Comparison of ENCODE assay signal across 8 cellular contexts in the genomic region with DNA sequence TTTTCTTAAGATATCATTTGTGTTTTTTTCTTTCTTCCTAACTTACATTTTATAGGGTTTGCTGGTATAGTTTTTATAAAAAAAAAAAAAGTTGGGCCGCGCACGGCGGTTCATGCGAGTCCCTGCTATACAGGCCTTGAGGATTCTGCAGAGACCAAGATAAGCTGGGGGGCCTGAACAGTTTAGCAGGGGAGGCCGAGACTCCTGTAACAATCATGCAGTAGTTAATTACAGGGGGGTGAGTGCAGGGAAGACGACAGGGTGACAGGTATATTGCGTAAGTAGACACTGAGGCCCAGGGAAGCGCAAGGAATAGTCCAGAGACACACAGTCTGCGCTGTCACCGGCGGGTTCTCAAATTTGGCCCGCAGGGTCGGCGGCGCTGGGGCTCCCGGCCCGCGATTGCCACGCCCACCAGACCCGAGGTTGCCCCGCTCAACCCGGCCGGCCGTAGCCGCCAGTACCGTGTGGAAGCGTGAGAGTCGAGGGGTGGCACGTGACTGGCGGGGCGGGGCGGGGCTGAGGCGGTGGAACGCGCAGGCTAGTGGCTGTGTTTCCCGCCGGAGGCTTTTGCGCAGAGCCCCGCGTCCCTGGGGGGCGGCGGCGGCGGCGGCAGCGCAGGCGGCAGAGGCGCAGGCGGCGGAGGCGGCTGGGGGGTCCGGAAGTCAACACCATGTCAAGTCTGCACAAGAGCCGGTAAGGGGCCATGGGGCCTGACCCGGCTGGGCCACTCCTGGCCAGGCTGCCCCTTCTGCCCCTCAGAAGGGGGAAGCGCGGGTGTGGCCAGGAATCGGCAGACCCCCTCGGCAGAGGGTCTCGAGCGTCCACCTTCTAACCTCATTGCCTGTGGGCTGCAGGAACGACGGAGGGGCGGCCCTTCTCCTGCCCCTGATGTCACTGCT. TPM values are rescaled to one million over a fixed set of nuclear protein-coding genes. Genes with fewer than 3 reads are reported as not detected.
DNase-seq lines count a peak whose midpoint lies in the region; ATAC-seq and TF ChIP-seq lines count a peak whose summit lies in the region.

A gene with protein sequence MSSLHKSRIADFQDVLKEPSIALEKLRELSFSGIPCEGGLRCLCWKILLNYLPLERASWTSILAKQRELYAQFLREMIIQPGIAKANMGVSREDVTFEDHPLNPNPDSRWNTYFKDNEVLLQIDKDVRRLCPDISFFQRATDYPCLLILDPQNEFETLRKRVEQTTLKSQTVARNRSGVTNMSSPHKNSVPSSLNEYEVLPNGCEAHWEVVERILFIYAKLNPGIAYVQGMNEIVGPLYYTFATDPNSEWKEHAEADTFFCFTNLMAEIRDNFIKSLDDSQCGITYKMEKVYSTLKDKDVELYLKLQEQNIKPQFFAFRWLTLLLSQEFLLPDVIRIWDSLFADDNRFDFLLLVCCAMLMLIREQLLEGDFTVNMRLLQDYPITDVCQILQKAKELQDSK (plus strand): TSS at position 573 of the 902 bp plus-strand sequence. CDS start 101 bp downstream, at position 674.

- no peaks in the 10 kb centered on the region for H3K27me3 ChIP-seq in mammary epithelial cell (ENCODE audit: insufficient read depth, low read length)
- H3K27me3 ChIP-seq in smooth muscle cell (ENCODE audit: low read depth), result no peaks in the 10 kb centered on the region

- 7% methylated on average over 29 of the region's 64 CpGs for WGBS in mammary epithelial cell (ENCODE audit: low coverage, missing lambda C conversion rate)
- 9% methylated on average over 60 of the region's 64 CpGs for WGBS in smooth muscle cell (ENCODE audit: low lambda C conversion rate)

- 0 out of 2 replicates have a peak, but pooled peaks cover under 1% of the 10 kb centered on the region for H3K27me3 Mint-ChIP-seq in WTC11 (ENCODE audit: low read depth)

- H3K27ac Mint-ChIP-seq in WTC11, result peak within 1 kb of the TSS; percentile 95

- H3K36me3 Mint-ChIP-seq in WTC11, result no peaks in the 10 kb centered on the region

- in situ Hi-C loops in mammary epithelial cell (cut with MboI; ENCODE audit: low sequenced_read_pairs in 2 of 2), result no loop called here

- POLR2A ChIA-PET in AG04449 (lab: Yijun Ruan, JAX), result no interaction called here
- POLR2A ChIA-PET in WTC11 (lab: Charles Lee), result interaction anchor here (0.6 to 0.8 kb wide), 2 partner anchors 31 to 1538 kb away, joined by 3 to 4 read pairs; partner anchors contain the start of gene ENDOG

- H2AFZ ChIP-seq in mammary epithelial cell (ENCODE audit: low read depth, low read length) (peak within 1 kb of the TSS; percentile 85), smooth muscle cell (ENCODE audit: low read depth) (peak within 1 kb of the TSS; percentile 98)

- H3K9me3 Mint-ChIP-seq in WTC11, result peaks cover 4% of the 10 kb centered on the region

- H3K9ac ChIP-seq in mammary epithelial cell (ENCODE audit: insufficient read depth, low read length) (peak within 1 kb of the TSS; percentile 65), smooth muscle cell (ENCODE audit: low read depth) (peak within 1 kb of the TSS; percentile 84)

- dilution Hi-C loops in mammary epithelial cell (cut with HindIII; ENCODE audit: low sequenced_read_pairs), result no loop called here

- H3K79me2 ChIP-seq in mammary epithelial cell (ENCODE audit: insufficient read depth, low read length) (peaks cover 19% of the 10 kb centered on the region), smooth muscle cell (ENCODE audit: low read depth) (peaks cover 12% of the 10 kb centered on the region)

- H3K36me3 ChIP-seq in mammary epithelial cell (ENCODE audit: insufficient read depth, low read length), result no peaks in the 10 kb centered on the region
- no peaks in the 10 kb centered on the region for H3K36me3 ChIP-seq in smooth muscle cell (ENCODE audit: low read depth)

- DNase-seq in AG04449 (ENCODE audit: low read depth, low spot score), result no peak
- peak; percentile 89 for DNase-seq in NCI-H345 (lab: John Stamatoyannopoulos, UW)
- peak; percentile 91 for DNase-seq in WTC11 (ENCODE audit: low spot score)
- peak; percentile 77 for DNase-seq in mammary epithelial cell
- peak; percentile 98 for DNase-seq in iPS-NIHi7 (ENCODE audit: extremely low spot score)
- peak; percentile 77 for DNase-seq in smooth muscle cell (lab: John Stamatoyannopoulos, UW; ENCODE audit: unreplicated experiment)

- H3K4me3 ChIP-seq in AG04449 (ENCODE audit: low read depth, low read length), result peak within 1 kb of the TSS; percentile 99
- peak within 1 kb of the TSS; percentile 78 to 100 (median 96) for H3K4me3 ChIP-seq in mammary epithelial cell (replicated peaks in 1 of 3; ENCODE audit: insufficient read depth in 1 of 3, low read depth in 2 of 3, low read length in 3 of 3)
- peak within 1 kb of the TSS; percentile 91 for H3K4me3 ChIP-seq in smooth muscle cell

- H3K4me2 ChIP-seq in mammary epithelial cell (ENCODE audit: insufficient read depth, low read depth, low read length), result peak within 1 kb of the TSS; percentile 89
- H3K4me2 ChIP-seq in smooth muscle cell, result peak within 1 kb of the TSS; percentile 93

- H3K27ac ChIP-seq in mammary epithelial cell (ENCODE audit: insufficient read depth, low read depth, low read length) (peak within 1 kb of the TSS; percentile 11), smooth muscle cell (ENCODE audit: low read depth) (peak within 1 kb of the TSS; percentile 57)

- CTCF ChIA-PET in AG04449 (lab: Yijun Ruan, JAX) (interaction anchor here (0.9 kb wide), 1 partner anchor 9 kb away, joined by 3 read pairs; no protein-coding TSS in a partner anchor), WTC11 (lab: Charles Lee) (interaction anchor here (0.6 to 1.7 kb wide), 8 partner anchors 16 to 332 kb away, joined by 3 to 6 read pairs (median 4); partner anchors contain the start of gene ENDOG), mammary epithelial cell (lab: Charles Lee; ENCODE audit: low non-redundant PET) (no interaction called here)

- H3K4me1 ChIP-seq in mammary epithelial cell (ENCODE audit: insufficient read depth, low read length), result peaks cover 6% of the 10 kb centered on the region
- H3K4me1 ChIP-seq in smooth muscle cell (ENCODE audit: low read depth), result peaks cover 6% of the 10 kb centered on the region

- H3K4me3 Mint-ChIP-seq in WTC11, result peak within 1 kb of the TSS; percentile 96

- ATAC-seq in GM18909 (IDR thresholded peaks at IDR 0.05; ENCODE audit: poor library complexity, unreplicated experiment), result peak; percentile 85
- ATAC-seq in HG03159 (IDR thresholded peaks at IDR 0.05; ENCODE audit: unreplicated experiment), result peak; percentile 71
- ATAC-seq in WTC11, result peak; percentile 97

- H3K9me3 ChIP-seq in mammary epithelial cell (replicated peaks; ENCODE audit: insufficient read depth, low read length) (no peaks in the 10 kb centered on the region), smooth muscle cell (replicated peaks; ENCODE audit: low read depth) (no peaks in the 10 kb centered on the region)

- intact Hi-C loops in mammary epithelial cell (cut with micrococcal nuclease), result loop anchor here (1.0 to 10.0 kb wide), 3 partner anchors 15 to 152 kb away; no protein-coding TSS in a partner anchor

- H3K4me1 Mint-ChIP-seq in WTC11, result peaks cover 7% of the 10 kb centered on the region; the same call in 1 of the 2 replicates

- BruUV-seq in mammary epithelial cell (replicated peaks; lab: Mats Ljungman, UMichigan), result no TSS peak

- TF ChIP-seq CTCF in AG04449 (IDR thresholded peaks at IDR 0.05; ENCODE audit: insufficient read depth, low read length, missing control alignments) (no peak), WTC11 (IDR thresholded peaks at IDR 0.05) (no peak), mammary epithelial cell (conservative IDR thresholded peaks at IDR 0.05 in 1 of 2, IDR thresholded peaks at IDR 0.05 in 1 of 2; ENCODE audit: extremely low read depth in 1 of 2, insufficient read depth in 1 of 2, low read depth in 1 of 2, low read length in 2 of 2) (no peak), smooth muscle cell (IDR thresholded peaks at IDR 0.05; ENCODE audit: borderline replicate concordance, insufficient read depth, poor library complexity, severe bottlenecking) (no peak)

- no peaks in the 10 kb centered on the region for H3F3A ChIP-seq in smooth muscle cell (ENCODE audit: low read depth)

- H4K20me1 ChIP-seq in mammary epithelial cell (ENCODE audit: insufficient read depth, low read length) (no peaks in the 10 kb centered on the region), smooth muscle cell (ENCODE audit: low read depth) (no peaks in the 10 kb centered on the region)

TF ChIP-seq in WTC11, 78 proteins besides CTCF, POLR2A, EP300 and RAD21 (continues in another document):
- TF ChIP-seq ELF4 (CRISPR knock-in tag; IDR thresholded peaks at IDR 0.05; ENCODE audit: low read depth) (peak; percentile 90; the same call in 1 of the 2 replicates), ZNF138 (CRISPR knock-in tag; conservative IDR thresholded peaks at IDR 0.05) (no peak), TCF7 (CRISPR knock-in tag; IDR thresholded peaks at IDR 0.05; ENCODE audit: low read depth) (no peak), ZNF416 (CRISPR knock-in tag; IDR thresholded peaks at IDR 0.05) (peak; percentile 47; the same call in 1 of the 2 replicates), NR1H2 (CRISPR knock-in tag; IDR thresholded peaks at IDR 0.05) (no peak)

RNA-seq across cellular contexts. Expression of the gene that starts here (rescaled TPM):
- total RNA-seq in WTC11 (2021) (20.8 to 23.2 TPM (median 21.6 TPM) in 3 replicates), mammary epithelial cell (10 to 100 TPM; 18.0 to 18.5 TPM), smooth muscle cell (7.6 and 25.5 TPM in 2 replicates)
- polyA plus RNA-seq in mammary epithelial cell (17.3 TPM), smooth muscle cell (27.4 and 29.3 TPM in 2 replicates)
- polyA minus RNA-seq in mammary epithelial cell, result 34.9 TPM
